15 cellular contexts compared by ENCODE assay signal in the genomic region with DNA sequence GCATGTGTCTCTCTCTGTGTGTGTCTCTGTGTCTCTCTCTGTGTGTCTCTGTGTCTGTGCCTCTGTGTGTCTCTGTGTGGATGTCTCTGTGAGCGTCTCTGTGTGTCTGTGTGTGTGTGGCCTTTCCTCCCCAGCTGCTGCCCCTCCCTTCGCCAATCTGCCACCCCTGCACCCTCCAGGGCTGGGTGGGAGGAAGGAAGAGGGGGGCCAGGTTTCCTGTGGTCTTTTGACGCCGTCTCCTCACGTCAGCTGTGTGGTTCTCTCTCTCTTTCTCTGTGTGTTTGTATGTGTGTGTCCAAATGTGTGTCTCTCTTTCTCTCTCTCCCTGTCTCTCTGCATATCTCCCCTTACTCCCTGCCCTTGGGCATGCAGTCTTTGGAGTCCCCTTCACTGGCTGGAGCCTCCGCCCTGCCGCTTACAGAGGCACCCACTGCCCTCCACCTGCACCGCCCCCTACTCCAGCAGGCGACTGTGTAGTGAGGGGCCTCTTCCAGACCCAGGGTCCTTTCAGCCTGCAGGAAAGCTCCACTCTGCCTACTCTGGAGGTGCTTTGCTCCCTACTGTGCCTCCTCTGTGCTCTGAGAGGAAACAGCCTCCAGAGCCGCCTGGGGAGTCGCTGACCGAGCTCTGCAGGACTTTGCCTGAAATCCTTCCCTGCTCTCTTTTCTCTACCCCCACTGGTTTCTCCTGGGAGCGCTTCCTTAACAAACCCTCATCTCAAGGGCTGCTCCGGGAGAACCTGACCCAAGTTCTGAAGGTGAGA. TPM values are rescaled to one million over a fixed set of nuclear protein-coding genes. Genes with fewer than 3 reads are reported as not detected.
DNase-seq lines count a peak whose midpoint lies in the region; ATAC-seq and TF ChIP-seq lines count a peak whose summit lies in the region.
"Had no signal": no experiment of that assay in that cellular context is flagged by ENCODE, and none has a peak within 500 bp of the region (broad histone marks: within the 10 kb centered on the region; RNA-seq: fewer than 3 reads in every experiment).

No MANE protein-coding gene starts in this region.

- H3K27me3 ChIP-seq in esophagus muscularis mucosa, result no peaks in the 10 kb centered on the region
- H3K27me3 ChIP-seq: breast epithelium, ovary had no signal

- H3K36me3 ChIP-seq in esophagus muscularis mucosa, result no peaks in the 10 kb centered on the region
- H3K36me3 ChIP-seq: breast epithelium, ovary had no signal

- no peak for TF ChIP-seq CTCF in esophagus muscularis mucosa (IDR thresholded peaks at IDR 0.05)

- H3K4me1 ChIP-seq in esophagus muscularis mucosa, result no peaks in the 10 kb centered on the region
- H3K4me1 ChIP-seq: breast epithelium had no signal

- intact Hi-C loops in esophagus muscularis mucosa (cut with DNase I), result no loop called here

- ATAC-seq in T-helper 17 cell, result peak; percentile 90
- peak; percentile 77 for ATAC-seq in stimulated activated effector memory CD8-positive, alpha-beta T cell treated with anti-CD3 and anti-CD28 coated beads, Interleukin-12 subunit alpha, Interleukin-12 subunit beta, amount 100 ng/mL, for 72 hours
- no peak for ATAC-seq in HG03159 (IDR thresholded peaks at IDR 0.05; ENCODE audit: unreplicated experiment)

- H3K9me3 Mint-ChIP-seq in stimulated activated effector memory CD8-positive, alpha-beta T cell treated with anti-CD3 and anti-CD28 coated beads, Interleukin-12 subunit alpha, Interleukin-12 subunit beta, amount 100 ng/mL, for 72 hours, result no peaks in the 10 kb centered on the region
- H3K9me3 Mint-ChIP-seq: T-helper 1 cell treated with Interleukin-12 subunit alpha and Interleukin-12 subunit beta and Interleukin-4 antibody, amounts not matched to agents 30 μg/mL and 1 μg/mL, for 36 hours had no signal

- H3K27ac Mint-ChIP-seq in T-helper 17 cell, result no peak overlapping the region
- H3K27ac Mint-ChIP-seq in stimulated activated effector memory CD8-positive, alpha-beta T cell treated with anti-CD3 and anti-CD28 coated beads, Interleukin-12 subunit alpha, Interleukin-12 subunit beta, amount 100 ng/mL, for 72 hours, result no peak overlapping the region
- H3K27ac Mint-ChIP-seq: stimulated activated naive CD8-positive, alpha-beta T cell treated with anti-CD3 and anti-CD28 coated beads, Interleukin-15, Interleukin-2, amounts not matched to agents 100 ng/mL and 50 ng/mL, for 24 hours; T-helper 1 cell treated with Interleukin-12 subunit alpha and Interleukin-12 subunit beta and Interleukin-4 antibody, amounts not matched to agents 30 μg/mL and 1 μg/mL, for 36 hours had no signal

- H3K4me1 Mint-ChIP-seq in T-helper 17 cell, result peaks cover 4% of the 10 kb centered on the region
- H3K4me1 Mint-ChIP-seq in stimulated activated effector memory CD8-positive, alpha-beta T cell treated with anti-CD3 and anti-CD28 coated beads, Interleukin-12 subunit alpha, Interleukin-12 subunit beta, amount 100 ng/mL, for 72 hours, result peaks cover 5% of the 10 kb centered on the region

- no peaks in the 10 kb centered on the region for H3K27me3 Mint-ChIP-seq in T-helper 17 cell
- H3K27me3 Mint-ChIP-seq: stimulated activated naive CD8-positive, alpha-beta T cell treated with anti-CD3 and anti-CD28 coated beads, Interleukin-15, Interleukin-2, amounts not matched to agents 100 ng/mL and 50 ng/mL, for 24 hours had no signal

- H3K36me3 Mint-ChIP-seq in T-helper 17 cell (ENCODE audit: low read depth), result no peaks in the 10 kb centered on the region
- H3K36me3 Mint-ChIP-seq in stimulated activated effector memory CD8-positive, alpha-beta T cell treated with anti-CD3 and anti-CD28 coated beads, Interleukin-12 subunit alpha, Interleukin-12 subunit beta, amount 100 ng/mL, for 72 hours, result no peaks in the 10 kb centered on the region

- TF ChIP-seq POLR2A in esophagus muscularis mucosa (IDR thresholded peaks at IDR 0.05; ENCODE audit: low read depth), result no peak

- H3K4me3 Mint-ChIP-seq in T-helper 17 cell, result no peak overlapping the region
- H3K4me3 Mint-ChIP-seq in stimulated activated effector memory CD8-positive, alpha-beta T cell treated with anti-CD3 and anti-CD28 coated beads, Interleukin-12 subunit alpha, Interleukin-12 subunit beta, amount 100 ng/mL, for 72 hours, result no peak overlapping the region
- H3K4me3 Mint-ChIP-seq: stimulated activated naive CD8-positive, alpha-beta T cell treated with anti-CD3 and anti-CD28 coated beads, Interleukin-15, Interleukin-2, amounts not matched to agents 100 ng/mL and 50 ng/mL, for 24 hours; T-helper 1 cell treated with Interleukin-12 subunit alpha and Interleukin-12 subunit beta and Interleukin-4 antibody, amounts not matched to agents 30 μg/mL and 1 μg/mL, for 36 hours had no signal

- H3K9me3 ChIP-seq in T-helper 17 cell (ENCODE audit: control insufficient read depth, low read length, poor library complexity, severe bottlenecking), result no peaks in the 10 kb centered on the region
- no peaks in the 10 kb centered on the region for H3K9me3 ChIP-seq in esophagus muscularis mucosa
- H3K9me3 ChIP-seq: breast epithelium, ovary had no signal

- no peak for TF ChIP-seq EP300 in esophagus muscularis mucosa (IDR thresholded peaks at IDR 0.05)

- H3K27ac ChIP-seq in esophagus muscularis mucosa (replicated peaks in 1 of 4), result no peak overlapping the region
- H3K27ac ChIP-seq: breast epithelium, ovary had no signal

- peak; percentile 25 for DNase-seq in activated effector memory CD4-positive, alpha-beta T cell treated with Interleukin-2 at 50 U/mL for 16 hours
- no peak for DNase-seq in activated effector memory CD4-positive, alpha-beta T cell treated with anti-CD3 and anti-CD28 coated beads, Interleukin-2, amount 50 U/mL, for 16 hours
- DNase-seq in T-helper 17 cell, result no peak
- DNase-seq in esophagus muscularis mucosa (ENCODE audit: extremely low spot score), result peak; percentile 87
- peak in 1 of 2 donors; percentile 61 for DNase-seq in stimulated activated effector memory CD8-positive, alpha-beta T cell treated with anti-CD3 and anti-CD28 coated beads, Interleukin-12 subunit alpha, Interleukin-12 subunit beta, amount 100 ng/mL, for 72 hours (ENCODE audit: low spot score in 2 of 2)
- no peak for DNase-seq in HPDE6-E6E7 (ENCODE audit: extremely low spot score)
- no peak for DNase-seq in SIG-M5 (lab: John Stamatoyannopoulos, UW)
- DNase-seq: NCI-H226, ovary had no signal

- H3K4me3 ChIP-seq in esophagus muscularis mucosa, result no peak overlapping the region
- H3K4me3 ChIP-seq: breast epithelium, ovary had no signal

- 52% methylated on average over 10 of the region's 14 CpGs for WGBS in esophagus muscularis mucosa

RNA-seq across cellular contexts. Expression of gene C10orf71, which starts 44.2 kb away (rescaled TPM):
- total RNA-seq in T-helper 17 cell (not detected), esophagus muscularis mucosa (under 1 TPM in 2 of 4 donors, not detected in 2; 0.06 to 0.42 TPM)
- total RNA-seq: breast epithelium, H4, lung microvascular endothelial cell had no signal

Comparison
In these comparisons a context has a peak if more than half of its experiments do, and no peak if none do; other contexts are left out.
1. DNase-seq: peak in activated effector memory CD4-positive, alpha-beta T cell treated with Interleukin-2 at 50 U/mL for 16 hours (single experiment) and esophagus muscularis mucosa (single experiment); none in activated effector memory CD4-positive, alpha-beta T cell treated with anti-CD3 and anti-CD28 coated beads, Interleukin-2, amount 50 U/mL, for 16 hours (single experiment), T-helper 17 cell (0 of 3), HPDE6-E6E7 (single experiment) and SIG-M5 (single experiment).